In genomic region chr9:981491-981898, GRCh38 we compare ENCODE assay signal across 20 cellular contexts. TPM values are rescaled to one million over a fixed set of nuclear protein-coding genes. Genes with fewer than 3 reads are reported as not detected.
"Had no signal": no experiment of that assay in that cellular context is flagged by ENCODE, and none has a peak within 500 bp of the region (broad histone marks: within the 10 kb centered on the region; RNA-seq: fewer than 3 reads in every experiment).

No MANE protein-coding gene starts in this region.

- H3K36me3 ChIP-seq: breast epithelium had no signal

- H3K36me3 Mint-ChIP-seq: immature natural killer cell, naive B cell had no signal

- H3K9me3 ChIP-seq: breast epithelium, testis had no signal

- H3K4me3 ChIP-seq: breast epithelium, lung, testis had no signal

- H3K27ac Mint-ChIP-seq: activated naive CD8-positive, alpha-beta T cell treated with anti-CD3 and anti-CD28 coated beads, Interleukin-2, amount 50 U/mL, for 24 hours; activated T-helper 17 cell treated with anti-CD3 and anti-CD28 coated beads, Interleukin-2, amount 50 U/mL, for 72 hours; dendritic cell treated with granulocyte-macrophage colony-stimulating factor and Interleukin-4, amounts not matched to agents 40 ng/mL and 50 ng/mL, for 4 days; immature natural killer cell; naive B cell; stimulated activated naive CD8-positive, alpha-beta T cell treated with anti-CD3 and anti-CD28 coated beads, Interleukin-15, Interleukin-2, amounts not matched to agents 100 ng/mL and 50 ng/mL, for 24 hours had no signal

- H3K4me3 Mint-ChIP-seq: activated naive CD8-positive, alpha-beta T cell treated with anti-CD3 and anti-CD28 coated beads, Interleukin-2, amount 50 U/mL, for 24 hours; activated T-helper 17 cell treated with anti-CD3 and anti-CD28 coated beads, Interleukin-2, amount 50 U/mL, for 72 hours; dendritic cell treated with granulocyte-macrophage colony-stimulating factor and Interleukin-4, amounts not matched to agents 40 ng/mL and 50 ng/mL, for 4 days; immature natural killer cell; naive B cell; stimulated activated naive CD8-positive, alpha-beta T cell treated with anti-CD3 and anti-CD28 coated beads, Interleukin-15, Interleukin-2, amounts not matched to agents 100 ng/mL and 50 ng/mL, for 24 hours had no signal

- H3K27me3 ChIP-seq: testis had no signal

- H3K27ac ChIP-seq: testis had no signal

- H3K4me1 Mint-ChIP-seq: activated naive CD8-positive, alpha-beta T cell treated with anti-CD3 and anti-CD28 coated beads, Interleukin-2, amount 50 U/mL, for 24 hours; activated T-helper 17 cell treated with anti-CD3 and anti-CD28 coated beads, Interleukin-2, amount 50 U/mL, for 72 hours; immature natural killer cell had no signal

- ATAC-seq: activated naive CD8-positive, alpha-beta T cell treated with anti-CD3 and anti-CD28 coated beads, Interleukin-2, amount 50 U/mL, for 24 hours; activated T-helper 17 cell treated with anti-CD3 and anti-CD28 coated beads, Interleukin-2, amount 50 U/mL, for 72 hours; esophagus mucosa; left cardiac atrium had no signal

- DNase-seq: activated CD4-positive, alpha-beta T cell treated with anti-CD3 and anti-CD28 coated beads, Interleukin-2, amount 50 U/mL, for 48 hours; activated CD4-positive, CD25-positive, alpha-beta regulatory T cell treated with anti-CD3 and anti-CD28 coated beads, Interleukin-2, amount 50 U/mL, for 72 hours; activated naive CD4-positive, alpha-beta T cell treated with Interleukin-2 at 50 U/mL for 16 hours; activated naive CD8-positive, alpha-beta T cell treated with anti-CD3 and anti-CD28 coated beads, Interleukin-2, amount 50 U/mL, for 24 hours; aorta; cerebellar nuclear complex; hypothalamus; immature natural killer cell; left cardiac atrium; naive B cell; small intestine; testis had no signal

- H3K9me3 Mint-ChIP-seq: activated naive CD8-positive, alpha-beta T cell treated with anti-CD3 and anti-CD28 coated beads, Interleukin-2, amount 50 U/mL, for 24 hours; activated T-helper 17 cell treated with anti-CD3 and anti-CD28 coated beads, Interleukin-2, amount 50 U/mL, for 72 hours; dendritic cell treated with granulocyte-macrophage colony-stimulating factor and Interleukin-4, amounts not matched to agents 40 ng/mL and 50 ng/mL, for 4 days; immature natural killer cell; stimulated activated naive CD8-positive, alpha-beta T cell treated with anti-CD3 and anti-CD28 coated beads, Interleukin-15, Interleukin-2, amounts not matched to agents 100 ng/mL and 50 ng/mL, for 24 hours had no signal

- H3K4me1 ChIP-seq: testis had no signal

RNA-seq across cellular contexts. Expression of gene DMRT3, which starts 5.0 kb away (rescaled TPM):
- total RNA-seq: activated T-helper 17 cell treated with anti-CD3 and anti-CD28 coated beads, Interleukin-2, amount 50 U/mL, for 72 hours; esophagus mucosa; left cardiac atrium; lung; mononuclear cell; ureter had no signal
- polyA plus RNA-seq: aorta, immature natural killer cell, small intestine had no signal
